In genomic region chrX:155967653-155968052, GRCh38 we compare ENCODE assay signal across 14 cellular contexts. TPM values are rescaled to one million over a fixed set of nuclear protein-coding genes. Genes with fewer than 3 reads are reported as not detected.
DNase-seq lines count a peak whose midpoint lies in the region; ATAC-seq and TF ChIP-seq lines count a peak whose summit lies in the region.
"Had no signal": no experiment of that assay in that cellular context is flagged by ENCODE, and none has a peak within 500 bp of the region (broad histone marks: within the 10 kb centered on the region; RNA-seq: fewer than 3 reads in every experiment).

No MANE protein-coding gene starts in this region.

- H3K4me1 ChIP-seq in breast epithelium (no peaks in the 10 kb centered on the region), esophagus muscularis mucosa (no peaks in the 10 kb centered on the region)
- H3K4me1 ChIP-seq: BE2C had no signal

- no peak for DNase-seq in MCF 10A (ENCODE audit: unreplicated experiment)
- no peak for DNase-seq in breast epithelium (ENCODE audit: low spot score in 2 of 2)
- DNase-seq in activated T-helper 1 cell treated with anti-CD3 and anti-CD28 coated beads, Interleukin-12 subunit alpha, Interleukin-12 subunit beta, Interleukin-2, Interleukin-4 antibody, amounts not matched to agents 30 ng/mL and 10 ng/mL and 1 ng/mL, durations not matched to agents 14 hours and 24 hours and 36 hours (ENCODE audit: low spot score) = no peak
- peak; percentile 5 for DNase-seq in esophagus muscularis mucosa (ENCODE audit: extremely low spot score)
- DNase-seq in activated T-cell treated with anti-CD3 and anti-CD28 coated beads, Interleukin-2, amount 50 U/mL, for 1 hour = no peak
- DNase-seq in T-helper 17 cell = no peak
- DNase-seq in GM10248 (ENCODE audit: extremely low spot score) = no peak
- DNase-seq: CD4-positive, alpha-beta memory T cell; DMS153; DMS79 treated with DMSO at 0.1 percent for 48 hours had no signal

- BruUV-seq in MCF 10A (replicated peaks; lab: Mats Ljungman, UMichigan) = no TSS peak

- no peak for TF ChIP-seq EP300 in esophagus muscularis mucosa (IDR thresholded peaks at IDR 0.05)

- H3K27ac ChIP-seq in breast epithelium (no peak overlapping the region), esophagus muscularis mucosa (replicated peaks in 1 of 4) (no peak overlapping the region)
- H3K27ac ChIP-seq: C4-2B, HL-60 had no signal

- no peaks in the 10 kb centered on the region for H3K36me3 Mint-ChIP-seq in MCF 10A (ENCODE audit: insufficient read depth, unreplicated experiment)
- H3K36me3 Mint-ChIP-seq in activated T-helper 1 cell treated with anti-CD3 and anti-CD28 coated beads, Interleukin-12 subunit alpha, Interleukin-12 subunit beta, Interleukin-2, Interleukin-4 antibody, amounts not matched to agents 30 ng/mL and 10 ng/mL and 1 ng/mL, durations not matched to agents 14 hours and 24 hours and 36 hours (ENCODE audit: low read depth) = peaks cover 1% of the 10 kb centered on the region
- no peaks in the 10 kb centered on the region for H3K36me3 Mint-ChIP-seq in T-helper 17 cell (ENCODE audit: low read depth)

- CTCF ChIA-PET in MCF 10A (lab: Yijun Ruan, JAX) (no interaction called here), GM10248 (lab: Yijun Ruan, JAX) (no interaction called here)

- no peak for ATAC-seq in T-helper 17 cell

- no peaks in the 10 kb centered on the region for H3K27me3 ChIP-seq in breast epithelium
- peaks cover 0 to 10% (median 0%) of the 10 kb centered on the region in 4 donors for H3K27me3 ChIP-seq in esophagus muscularis mucosa
- H3K27me3 ChIP-seq: BE2C had no signal

- no peak overlapping the region for H3K4me3 Mint-ChIP-seq in MCF 10A (ENCODE audit: unreplicated experiment)
- H3K4me3 Mint-ChIP-seq in activated T-helper 1 cell treated with anti-CD3 and anti-CD28 coated beads, Interleukin-12 subunit alpha, Interleukin-12 subunit beta, Interleukin-2, Interleukin-4 antibody, amounts not matched to agents 30 ng/mL and 10 ng/mL and 1 ng/mL, durations not matched to agents 14 hours and 24 hours and 36 hours = peak overlapping the region; percentile 4
- no peak overlapping the region for H3K4me3 Mint-ChIP-seq in T-helper 17 cell
- H3K4me3 Mint-ChIP-seq: CD4-positive, alpha-beta memory T cell; GM23338 had no signal

- peaks cover 13% of the 10 kb centered on the region for H3K9me3 Mint-ChIP-seq in MCF 10A (ENCODE audit: unreplicated experiment)
- peaks cover 28% of the 10 kb centered on the region for H3K9me3 Mint-ChIP-seq in activated T-helper 1 cell treated with anti-CD3 and anti-CD28 coated beads, Interleukin-12 subunit alpha, Interleukin-12 subunit beta, Interleukin-2, Interleukin-4 antibody, amounts not matched to agents 30 ng/mL and 10 ng/mL and 1 ng/mL, durations not matched to agents 14 hours and 24 hours and 36 hours

- intact Hi-C loops in MCF 10A (cut with micrococcal nuclease) (no loop called here), breast epithelium (cut with DNase I; ENCODE audit: low total_unique reads) (no loop called here), esophagus muscularis mucosa (cut with DNase I) (no loop called here)
- intact Hi-C loops in activated T-helper 1 cell treated with anti-CD3 and anti-CD28 coated beads, Interleukin-12 subunit alpha, Interleukin-12 subunit beta, Interleukin-2, Interleukin-4 antibody, amounts not matched to agents 30 ng/mL and 10 ng/mL and 1 ng/mL, durations not matched to agents 14 hours and 24 hours and 36 hours (cut with micrococcal nuclease) = no loop called here

- H3K4me3 ChIP-seq in breast epithelium (no peak overlapping the region), esophagus muscularis mucosa (no peak overlapping the region)
- H3K4me3 ChIP-seq: GM23338 had no signal

- H3K4me1 Mint-ChIP-seq in MCF 10A (ENCODE audit: insufficient read depth, unreplicated experiment) (peaks cover 6% of the 10 kb centered on the region), T-helper 17 cell (no peaks in the 10 kb centered on the region)
- H3K4me1 Mint-ChIP-seq in activated T-helper 1 cell treated with anti-CD3 and anti-CD28 coated beads, Interleukin-12 subunit alpha, Interleukin-12 subunit beta, Interleukin-2, Interleukin-4 antibody, amounts not matched to agents 30 ng/mL and 10 ng/mL and 1 ng/mL, durations not matched to agents 14 hours and 24 hours and 36 hours (ENCODE audit: low read depth) = peaks cover 17% of the 10 kb centered on the region
- H3K4me1 Mint-ChIP-seq: GM23338 had no signal

- H3K27me3 Mint-ChIP-seq in MCF 10A (ENCODE audit: insufficient read depth, unreplicated experiment) (no peaks in the 10 kb centered on the region), T-helper 17 cell (peaks cover 8% of the 10 kb centered on the region)
- H3K27me3 Mint-ChIP-seq in activated T-helper 1 cell treated with anti-CD3 and anti-CD28 coated beads, Interleukin-12 subunit alpha, Interleukin-12 subunit beta, Interleukin-2, Interleukin-4 antibody, amounts not matched to agents 30 ng/mL and 10 ng/mL and 1 ng/mL, durations not matched to agents 14 hours and 24 hours and 36 hours (ENCODE audit: insufficient read depth) = peaks cover 3% of the 10 kb centered on the region

- H3K27ac Mint-ChIP-seq in MCF 10A (ENCODE audit: low read depth, unreplicated experiment) (peak overlapping the region; percentile 55), T-helper 17 cell (no peak overlapping the region)
- H3K27ac Mint-ChIP-seq in activated T-helper 1 cell treated with anti-CD3 and anti-CD28 coated beads, Interleukin-12 subunit alpha, Interleukin-12 subunit beta, Interleukin-2, Interleukin-4 antibody, amounts not matched to agents 30 ng/mL and 10 ng/mL and 1 ng/mL, durations not matched to agents 14 hours and 24 hours and 36 hours = no peak overlapping the region
- H3K27ac Mint-ChIP-seq: GM23338 had no signal

- no peak for TF ChIP-seq POLR2A in breast epithelium (IDR thresholded peaks at IDR 0.05)
- TF ChIP-seq POLR2A in esophagus muscularis mucosa (IDR thresholded peaks at IDR 0.05; ENCODE audit: low read depth) = no peak

- no peaks in the 10 kb centered on the region for H3K36me3 ChIP-seq in breast epithelium
- no peaks in the 10 kb centered on the region for H3K36me3 ChIP-seq in esophagus muscularis mucosa
- H3K36me3 ChIP-seq: BE2C had no signal

- TF ChIP-seq CTCF in MCF 10A (IDR thresholded peaks at IDR 0.05; ENCODE audit: unreplicated experiment) (no peak), breast epithelium (IDR thresholded peaks at IDR 0.05) (no peak), esophagus muscularis mucosa (IDR thresholded peaks at IDR 0.05) (no peak), GM10248 (IDR thresholded peaks at IDR 0.05; ENCODE audit: control extremely low read depth, extremely low read depth, low read depth, missing control alignments) (no peak)

- peaks cover 0 to 13% of the 10 kb centered on the region in 2 donors for H3K9me3 ChIP-seq in breast epithelium
- H3K9me3 ChIP-seq in esophagus muscularis mucosa = peaks cover 0 to 16% (median 6%) of the 10 kb centered on the region in 4 donors
- H3K9me3 ChIP-seq in T-helper 17 cell (ENCODE audit: control insufficient read depth, low read length, poor library complexity, severe bottlenecking) = no peaks in the 10 kb centered on the region
- H3K9me3 ChIP-seq: BE2C had no signal

- POLR2A ChIA-PET in MCF 10A (lab: Yijun Ruan, JAX) = no interaction called here
- POLR2A ChIA-PET in GM10248 (lab: Yijun Ruan, JAX) = no interaction called here

RNA-seq across cellular contexts. Expression of gene IL9R, which starts 29.8 kb away (rescaled TPM):
- total RNA-seq in MCF 10A (2022) = 0.23 TPM in 1 of 2 replicates, not detected in the other
- total RNA-seq in breast epithelium = under 1 TPM; 0.16 to 0.44 (median 0.33) TPM
- total RNA-seq in activated T-helper 1 cell treated with anti-CD3 and anti-CD28 coated beads, Interleukin-12 subunit alpha, Interleukin-12 subunit beta, Interleukin-2, Interleukin-4 antibody, amounts not matched to agents 30 ng/mL and 10 ng/mL and 1 ng/mL, durations not matched to agents 14 hours and 24 hours and 36 hours = 5.3 and 7.8 TPM in 2 replicates
- total RNA-seq in esophagus muscularis mucosa = under 1 TPM in 1 of 4 donors, not detected in 3; 0.42 TPM
- total RNA-seq in T-helper 17 cell = 1 to 10 TPM; 2.8 TPM
